Comparison of ENCODE assay signal across 8 cellular contexts in genomic region chrX:53280703-53281320, GRCh38. TPM values are rescaled to one million over a fixed set of nuclear protein-coding genes. Genes with fewer than 3 reads are reported as not detected.
DNase-seq lines count a peak whose midpoint lies in the region; ATAC-seq and TF ChIP-seq lines count a peak whose summit lies in the region.

No MANE protein-coding gene starts in this region.

- no peaks in the 10 kb centered on the region for H4K20me1 ChIP-seq in mammary epithelial cell (ENCODE audit: insufficient read depth, low read length)

- DNase-seq in HPDE6-E6E7 (ENCODE audit: extremely low spot score), result peak; percentile 54
- DNase-seq in mammary epithelial cell, result peak; percentile 55
- DNase-seq in kidney epithelial cell (ENCODE audit: low read depth), result no peak
- no peak for DNase-seq in NCI-H2107 treated with DMSO at 0.1 percent for 48 hours (lab: John Stamatoyannopoulos, UW; ENCODE audit: unreplicated experiment)
- DNase-seq in stimulated activated naive CD4-positive, alpha-beta T cell (lab: John Stamatoyannopoulos, UW), result no peak
- no peak for DNase-seq in NCI-H748 treated with DMSO at 0.1 percent for 48 hours (lab: John Stamatoyannopoulos, UW)

- CTCF ChIA-PET in mammary epithelial cell (lab: Charles Lee; ENCODE audit: low non-redundant PET), result no interaction called here

- H2AFZ ChIP-seq in mammary epithelial cell (ENCODE audit: low read depth, low read length), result peak overlapping the region; percentile 52

- H3K9ac ChIP-seq in mammary epithelial cell (ENCODE audit: insufficient read depth, low read length), result peak overlapping the region; percentile 36
- H3K9ac ChIP-seq in stomach smooth muscle (ENCODE audit: low read length in 2 of 2), result peak overlapping the region; percentile 11 to 47

- peak overlapping the region; percentile 86 for H3K4me2 ChIP-seq in mammary epithelial cell (ENCODE audit: insufficient read depth, low read depth, low read length)

- H3K9me3 ChIP-seq in mammary epithelial cell (replicated peaks; ENCODE audit: insufficient read depth, low read length) (no peaks in the 10 kb centered on the region), stomach smooth muscle (ENCODE audit: control insufficient read depth in 2 of 2, low read length in 2 of 2) (no peaks in the 10 kb centered on the region)

- H3K27ac ChIP-seq in mammary epithelial cell (ENCODE audit: insufficient read depth, low read depth, low read length), result peak overlapping the region; percentile 46
- peak overlapping the region; percentile 76 for H3K27ac ChIP-seq in stomach smooth muscle (ENCODE audit: low read length)

- H3K4me1 ChIP-seq in mammary epithelial cell (ENCODE audit: insufficient read depth, low read length), result peaks cover 3% of the 10 kb centered on the region
- H3K4me1 ChIP-seq in stomach smooth muscle (ENCODE audit: control insufficient read depth, insufficient read depth, low read length), result peaks cover 43% of the 10 kb centered on the region

- no peak for ATAC-seq in GM21360 (IDR thresholded peaks at IDR 0.05; ENCODE audit: unreplicated experiment)

- BruUV-seq in mammary epithelial cell (replicated peaks; lab: Mats Ljungman, UMichigan), result no TSS peak

- in situ Hi-C loops in mammary epithelial cell (cut with MboI; ENCODE audit: low sequenced_read_pairs in 2 of 2), result no loop called here

- dilution Hi-C loops in mammary epithelial cell (cut with HindIII; ENCODE audit: low sequenced_read_pairs), result no loop called here

- H3K36me3 ChIP-seq in mammary epithelial cell (ENCODE audit: insufficient read depth, low read length) (no peaks in the 10 kb centered on the region), kidney epithelial cell (ENCODE audit: control insufficient read depth, insufficient read depth, low read length) (no peaks in the 10 kb centered on the region), stomach smooth muscle (ENCODE audit: control insufficient read depth in 2 of 2, insufficient read depth in 2 of 2, low read length in 2 of 2) (no peaks in the 10 kb centered on the region)

- intact Hi-C loops in mammary epithelial cell (cut with micrococcal nuclease), result no loop called here

- H3K4me3 ChIP-seq in mammary epithelial cell (replicated peaks in 1 of 3; ENCODE audit: insufficient read depth in 1 of 3, low read depth in 2 of 3, low read length in 3 of 3) (peak overlapping the region; percentile 22 to 55 (median 48)), kidney epithelial cell (ENCODE audit: low read depth, low read length) (peak overlapping the region; percentile 30), stomach smooth muscle (ENCODE audit: low read length in 2 of 2) (peak overlapping the region; percentile 12 to 69)

- H3K27me3 ChIP-seq in mammary epithelial cell (ENCODE audit: insufficient read depth, low read length), result no peaks in the 10 kb centered on the region
- H3K27me3 ChIP-seq in kidney epithelial cell (ENCODE audit: control insufficient read depth, insufficient read depth, low read length), result peaks cover 2% of the 10 kb centered on the region
- H3K27me3 ChIP-seq in stomach smooth muscle (ENCODE audit: control insufficient read depth in 1 of 2, insufficient read depth in 2 of 2, low read length in 2 of 2), result peaks cover 0 to 15% of the 10 kb centered on the region in 2 donors

- TF ChIP-seq CTCF in mammary epithelial cell (conservative IDR thresholded peaks at IDR 0.05 in 1 of 2, IDR thresholded peaks at IDR 0.05 in 1 of 2; ENCODE audit: extremely low read depth in 1 of 2, insufficient read depth in 1 of 2, low read depth in 1 of 2, low read length in 2 of 2) (no peak), kidney epithelial cell (IDR thresholded peaks at IDR 0.05; ENCODE audit: insufficient read depth, low read length, poor library complexity, severe bottlenecking) (no peak)

- WGBS in mammary epithelial cell (ENCODE audit: low coverage, missing lambda C conversion rate), result 46% methylated on average over 6 of the region's 9 CpGs

- H3K79me2 ChIP-seq in mammary epithelial cell (ENCODE audit: insufficient read depth, low read length), result peaks cover 16% of the 10 kb centered on the region

RNA-seq across cellular contexts. Expression of gene IQSEC2, which starts 0.6 kb away (rescaled TPM):
- 10 to 100 TPM; 12.0 to 12.3 TPM for total RNA-seq in mammary epithelial cell
- 4.1 TPM for polyA plus RNA-seq in mammary epithelial cell
- 10.7 TPM for polyA minus RNA-seq in mammary epithelial cell
- total RNA-seq in kidney epithelial cell, result 5.4 and 7.2 TPM in 2 replicates

RNA-seq across cellular contexts. Expression of gene KDM5C, which starts 55.8 kb away (rescaled TPM):
- 100 to 1,000 TPM; 106 to 125 TPM for total RNA-seq in mammary epithelial cell
- polyA plus RNA-seq in mammary epithelial cell, result 40.2 TPM
- 90.0 TPM for polyA minus RNA-seq in mammary epithelial cell
- 114 and 128 TPM in 2 replicates for total RNA-seq in kidney epithelial cell

Comparison
In these comparisons a context has a peak if more than half of its experiments do, and no peak if none do; other contexts are left out.
1. DNase-seq: peak in HPDE6-E6E7 (single experiment) and mammary epithelial cell (single experiment); none in kidney epithelial cell (single experiment), NCI-H2107 treated with DMSO at 0.1 percent for 48 hours (single experiment), stimulated activated naive CD4-positive, alpha-beta T cell (0 of 6) and NCI-H748 treated with DMSO at 0.1 percent for 48 hours (single experiment).
2. Peak in every context shown above with its lines, with median percentiles within 50 percentile points of each other: H3K4me3 ChIP-seq.